7 cellular contexts compared by ENCODE assay signal in the genomic region with DNA sequence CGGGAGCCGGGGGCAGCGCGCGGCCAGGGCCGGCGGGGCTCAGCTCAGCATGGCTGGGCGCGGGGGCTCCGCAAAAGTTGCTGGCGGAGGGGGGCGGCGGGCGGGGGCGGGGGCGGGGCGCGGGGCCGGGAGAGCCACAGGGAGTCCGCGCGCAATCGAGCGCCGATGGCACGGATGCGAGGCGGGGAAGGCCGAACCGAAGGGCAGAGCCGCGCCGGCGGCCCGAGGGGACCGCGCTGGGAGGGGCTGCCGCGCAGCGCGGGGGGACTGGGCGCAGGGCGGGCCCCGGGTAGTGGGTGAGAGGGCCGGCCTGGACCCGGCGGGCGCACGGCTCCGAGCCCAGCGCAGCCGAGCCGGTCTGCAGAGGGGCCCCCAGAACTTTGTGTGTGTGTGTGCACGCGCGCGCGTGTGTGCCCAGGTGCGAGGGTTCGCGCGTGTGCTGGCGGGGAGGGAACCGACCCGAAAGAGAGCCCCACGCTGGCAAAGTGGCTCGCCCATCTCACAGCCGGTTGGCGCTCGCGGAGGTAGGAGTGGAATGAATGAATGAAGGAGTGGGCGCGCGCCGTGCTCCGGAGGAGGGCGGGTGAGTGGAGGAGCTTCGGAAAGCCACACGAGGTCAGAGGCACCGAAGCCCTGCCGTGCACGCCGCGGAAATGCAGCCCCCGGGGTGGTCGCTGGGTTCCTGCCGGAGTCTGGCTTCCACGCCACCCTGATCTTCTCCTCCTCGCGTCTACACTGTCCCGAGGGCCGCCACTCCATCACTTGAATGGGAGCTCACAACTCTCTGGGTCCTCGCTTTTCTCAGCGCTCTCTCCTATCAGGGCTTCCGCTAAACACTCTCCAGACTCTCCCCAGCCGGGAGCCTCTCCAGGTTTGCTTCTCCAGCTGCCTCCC.
DNase-seq lines count a peak whose midpoint lies in the region; ATAC-seq lines count a peak whose summit lies in the region.

Gene HIPK2, minus strand, starts transcription at position 51 of the 894 bp plus-strand sequence. CDS start 375 bp downstream, outside the sequence.

- DNase-seq in NCI-H2107 (lab: John Stamatoyannopoulos, UW) (peak; percentile 83), islet precursor cell (peak; percentile 88)
- peak; percentile 43 for DNase-seq in activated CD4-positive, CD25-positive, alpha-beta regulatory T cell treated with anti-CD3 and anti-CD28 coated beads, Interleukin-2, amount 50 U/mL, for 16 hours (ENCODE audit: low read depth, low spot score)
- DNase-seq in central memory CD4-positive, alpha-beta T cell, result peak; percentile 69
- DNase-seq in stimulated activated CD4-positive, alpha-beta T cell treated with anti-CD3 and anti-CD28 coated beads, Interleukin-12 subunit alpha, Interleukin-12 subunit beta, amount 100 ng/mL, for 4 hours, result peak; percentile 68

- ATAC-seq in GM18502 (IDR thresholded peaks at IDR 0.05; ENCODE audit: poor library complexity, unreplicated experiment) (peak; percentile 70), HG02852 (IDR thresholded peaks at IDR 0.05; ENCODE audit: unreplicated experiment) (peak; percentile 60)

Comparison
In these comparisons a context has a peak if more than half of its experiments do, and no peak if none do; other contexts are left out.
1. Peak in every context shown above with its lines: DNase-seq and ATAC-seq.